ENCODE assay signal across 8 cellular contexts in genomic region chr14:50362791-50363733, GRCh38. TPM values are rescaled to one million over a fixed set of nuclear protein-coding genes. Genes with fewer than 3 reads are reported as not detected.
DNase-seq lines count a peak whose midpoint lies in the region; ATAC-seq and TF ChIP-seq lines count a peak whose summit lies in the region.

No MANE protein-coding gene starts in this region.

- BruUV-seq in MCF 10A (replicated peaks; lab: Mats Ljungman, UMichigan): no TSS peak

- no peak for TF ChIP-seq EP300 in ovary (IDR thresholded peaks at IDR 0.05)

- DNase-seq in GF-D8 (lab: John Stamatoyannopoulos, UW): peak; percentile 27
- no peak for DNase-seq in MG63
- DNase-seq in MCF 10A (ENCODE audit: unreplicated experiment): no peak
- DNase-seq in ovary: no peak
- DNase-seq in body of pancreas: no peak
- DNase-seq in brain microvascular endothelial cell: no peak

- POLR2A ChIA-PET in MCF 10A (lab: Yijun Ruan, JAX): interaction anchor here (0.6 to 1.5 kb wide), 3 partner anchors 16 to 206 kb away, joined by 3 read pairs; partner anchors contain the start of gene MAP4K5

- no peaks in the 10 kb centered on the region for H3K36me3 Mint-ChIP-seq in MCF 10A (ENCODE audit: insufficient read depth, unreplicated experiment)

- no peaks in the 10 kb centered on the region; the same call in 1 of the 2 replicates for H3K36me3 ChIP-seq in MG63
- H3K36me3 ChIP-seq in ovary: no peaks in the 10 kb centered on the region
- H3K36me3 ChIP-seq in body of pancreas (replicated peaks in 1 of 2; ENCODE audit: insufficient read depth in 1 of 2, low read depth in 2 of 2): no peaks in the 10 kb centered on the region
- H3K36me3 ChIP-seq in brain microvascular endothelial cell (replicated peaks): no peaks in the 10 kb centered on the region

- no peak overlapping the region for H3K4me3 Mint-ChIP-seq in MCF 10A (ENCODE audit: unreplicated experiment)

- peak overlapping the region; percentile 16 for H3K27ac Mint-ChIP-seq in MCF 10A (ENCODE audit: low read depth, unreplicated experiment)

- H3K4me1 Mint-ChIP-seq in MCF 10A (ENCODE audit: insufficient read depth, unreplicated experiment): peaks cover 26% of the 10 kb centered on the region

- H3K4me3 ChIP-seq in MG63 (peak overlapping the region; percentile 24), ovary (peak overlapping the region; percentile 4), body of pancreas (no peak overlapping the region), brain microvascular endothelial cell (ENCODE audit: low read depth, low read length) (no peak overlapping the region)

- no peaks in the 10 kb centered on the region for H3K27me3 Mint-ChIP-seq in MCF 10A (ENCODE audit: insufficient read depth, unreplicated experiment)

- intact Hi-C loops in MCF 10A (cut with micrococcal nuclease): no loop called here
- intact Hi-C loops in ovary (cut with DNase I): no loop called here
- intact Hi-C loops in body of pancreas (cut with DNase I): no loop called here

- peak overlapping the region in 1 of 2 donors; percentile 29 for H3K27ac ChIP-seq in ovary
- no peak overlapping the region for H3K27ac ChIP-seq in body of pancreas
- H3K27ac ChIP-seq in brain microvascular endothelial cell: no peak overlapping the region

- CTCF ChIA-PET in MCF 10A (lab: Yijun Ruan, JAX): interaction anchor here (0.8 to 1.3 kb wide), 3 partner anchors 11 to 38 kb away, joined by 3 read pairs; no protein-coding TSS in a partner anchor

- H3K9me3 ChIP-seq in MG63 (0 out of 2 replicates have a peak, but pooled peaks cover 3% of the 10 kb centered on the region), ovary (no peaks in the 10 kb centered on the region), body of pancreas (no peaks in the 10 kb centered on the region)

- H3K9me3 Mint-ChIP-seq in MCF 10A (ENCODE audit: unreplicated experiment): no peaks in the 10 kb centered on the region

- H3K27me3 ChIP-seq in MG63 (no peaks in the 10 kb centered on the region), ovary (no peaks in the 10 kb centered on the region), body of pancreas (no peaks in the 10 kb centered on the region), brain microvascular endothelial cell (replicated peaks) (no peaks in the 10 kb centered on the region)

- H3K4me1 ChIP-seq in ovary (ENCODE audit: insufficient read depth) (peaks cover 14% of the 10 kb centered on the region), body of pancreas (peaks cover 36% of the 10 kb centered on the region)

- ATAC-seq in GM21529 (IDR thresholded peaks at IDR 0.05; ENCODE audit: unreplicated experiment) (peak; percentile 10), body of pancreas (no peak), GM18519 (IDR thresholded peaks at IDR 0.05; ENCODE audit: low FRiP score, unreplicated experiment) (no peak)

- TF ChIP-seq POLR2A in ovary (IDR thresholded peaks at IDR 0.05) (no peak), body of pancreas (IDR thresholded peaks at IDR 0.05) (no peak)

- in situ Hi-C loops in brain microvascular endothelial cell (cut with HindIII; ENCODE audit: low pct_ligation_motif_present, low sequenced_read_pairs): no loop called here

- 70 to 75% (median 75%) methylated on average over 14 of the region's 14 CpGs for WGBS in ovary, 3 donors
- WGBS in body of pancreas, 2 donors: 69 to 87% methylated on average over 14 of the region's 14 CpGs

- no peak for TF ChIP-seq CTCF in MCF 10A (IDR thresholded peaks at IDR 0.05; ENCODE audit: unreplicated experiment)
- no peak for TF ChIP-seq CTCF in ovary (IDR thresholded peaks at IDR 0.05)
- TF ChIP-seq CTCF in body of pancreas (IDR thresholded peaks at IDR 0.05): no peak
- no peak for TF ChIP-seq CTCF in brain microvascular endothelial cell (IDR thresholded peaks at IDR 0.05; ENCODE audit: low read depth, low read length, missing control alignments)

RNA-seq across cellular contexts. Expression of gene CDKL1, which starts 33.6 kb away (rescaled TPM):
- total RNA-seq in MG63 (2014; rRNA removed; shearing (Covaris generic); ENCODE audit: low replicate concordance): 4.7 and 15.2 TPM in 2 replicates
- total RNA-seq in MCF 10A (2022) (14.3 and 26.3 TPM in 2 replicates), ovary (10 to 100 TPM; 17.6 to 69.3 (median 34.1) TPM), body of pancreas (1 to 10 TPM; 6.2 to 7.3 TPM)
- polyA plus RNA-seq in ovary: 10 to 100 TPM; 11.9 to 18.5 TPM

RNA-seq across cellular contexts. Expression of gene DMAC2L, which starts 50.9 kb away (rescaled TPM):
- total RNA-seq in MG63 (2014; rRNA removed; shearing (Covaris generic); ENCODE audit: low replicate concordance): 4.6 and 6.4 TPM in 2 replicates
- total RNA-seq in MCF 10A (2022) (16.3 and 17.6 TPM in 2 replicates), ovary (10 to 100 TPM in 6 of 7 donors, 1 to 10 TPM in 1; 5.1 to 19.8 (median 12.9) TPM), body of pancreas (1 to 10 TPM; 2.6 to 3.9 TPM)
- 10 to 100 TPM; 11.6 to 13.4 TPM for polyA plus RNA-seq in ovary

RNA-seq across cellular contexts. Expression of gene L2HGDH, which starts 51.0 kb away (rescaled TPM):
- 10.4 and 12.5 TPM in 2 replicates for total RNA-seq in MG63 (2014; rRNA removed; shearing (Covaris generic); ENCODE audit: low replicate concordance)
- total RNA-seq in MCF 10A (2022) (7.9 TPM in 2 replicates), ovary (1 to 10 TPM; 3.1 to 5.9 (median 5.1) TPM), body of pancreas (1 to 10 TPM; 3.4 to 4.9 TPM)
- 1 to 10 TPM; 2.3 to 3.5 TPM for polyA plus RNA-seq in ovary

Comparison
In these comparisons a context has a peak if more than half of its experiments do, and no peak if none do; other contexts are left out.
1. H3K4me3 ChIP-seq: peak in MG63 (single experiment) and ovary (single experiment); none in body of pancreas (0 of 2) and brain microvascular endothelial cell (single experiment).